14 cellular contexts compared by ENCODE assay signal in genomic region chr3:150080058-150080730, GRCh38.
DNase-seq lines count a peak whose midpoint lies in the region; ATAC-seq and TF ChIP-seq lines count a peak whose summit lies in the region.
"Had no signal": no experiment of that assay in that cellular context is flagged by ENCODE, and none has a peak within 500 bp of the region (broad histone marks: within the 10 kb centered on the region; RNA-seq: fewer than 3 reads in every experiment).

No MANE protein-coding gene starts in this region.

- no peaks in the 10 kb centered on the region for H3K36me3 ChIP-seq in Panc1 (ENCODE audit: control insufficient read depth, insufficient read depth, low read length)
- no peaks in the 10 kb centered on the region for H3K36me3 ChIP-seq in osteoblast (ENCODE audit: insufficient read depth, low read length)
- H3K36me3 ChIP-seq: right lobe of liver had no signal

- H3K4me3 ChIP-seq in AG04450 (ENCODE audit: low read depth, low read length): no peak overlapping the region
- peak overlapping the region; percentile 6 to 7; a peak in 2 of 4 replicates for H3K4me3 ChIP-seq in Panc1 (ENCODE audit: low read depth in 2 of 2, low read length in 2 of 2)
- H3K4me3 ChIP-seq in osteoblast (ENCODE audit: insufficient read depth, low read length): no peak overlapping the region
- H3K4me3 ChIP-seq: right lobe of liver had no signal

- peak overlapping the region; percentile 18 for H3K4me2 ChIP-seq in osteoblast (ENCODE audit: insufficient read depth, low read length)

- peaks cover 48% of the 10 kb centered on the region for H3K4me1 ChIP-seq in Panc1 (ENCODE audit: control insufficient read depth, insufficient read depth, low read length)
- H3K4me1 ChIP-seq in osteoblast (ENCODE audit: insufficient read depth, low read length): peaks cover 51% of the 10 kb centered on the region
- H3K4me1 ChIP-seq: right lobe of liver had no signal

- H3K9me3 ChIP-seq in AG04450 (ENCODE audit: control insufficient read depth, insufficient read depth, low read length) (peaks cover 5% of the 10 kb centered on the region; the same call in 1 of the 2 replicates), Panc1 (ENCODE audit: control insufficient read depth, insufficient read depth, low read depth, low read length) (peaks cover 24% of the 10 kb centered on the region), osteoblast (ENCODE audit: low read depth, low read length) (no peaks in the 10 kb centered on the region)
- H3K9me3 ChIP-seq: right lobe of liver had no signal

- H4K20me1 ChIP-seq in osteoblast (ENCODE audit: insufficient read depth, low read length): no peaks in the 10 kb centered on the region

- in situ Hi-C loops in Panc1 (cut with HindIII; ENCODE audit: low pct_unique_long_range_greater_than_20kb, low sequenced_read_pairs): no loop called here

- H3K79me2 ChIP-seq in osteoblast (ENCODE audit: insufficient read depth, low read length): no peaks in the 10 kb centered on the region

- ATAC-seq in Panc1 (peak; percentile 67), HG03159 (IDR thresholded peaks at IDR 0.05; ENCODE audit: unreplicated experiment) (no peak)
- ATAC-seq: effector memory CD8-positive, alpha-beta T cell; right lobe of liver; stimulated activated naive CD8-positive, alpha-beta T cell treated with anti-CD3 and anti-CD28 coated beads, Interleukin-15, Interleukin-2, amounts not matched to agents 100 U/mL and 50 U/mL, for 24 hours had no signal

- POLR2A ChIA-PET in AG04450 (lab: Yijun Ruan, JAX) (interaction anchor here (1.0 to 2.2 kb wide), 2 partner anchors 26 to 67 kb away, joined by 4 to 6 read pairs; no protein-coding TSS in a partner anchor), Panc1 (lab: Charles Lee) (no interaction called here)

- H3K27ac ChIP-seq in AG04450 (ENCODE audit: low read depth, low read length) (peak overlapping the region; percentile 75), Panc1 (ENCODE audit: low read length) (peak overlapping the region; percentile 80), epithelial cell of prostate (peak overlapping the region; percentile 73), osteoblast (ENCODE audit: low read depth, low read length) (peak overlapping the region; percentile 99)
- H3K27ac ChIP-seq: right lobe of liver had no signal

- TF ChIP-seq CTCF in AG04450 (IDR thresholded peaks at IDR 0.05; ENCODE audit: low read depth, low read length) (no peak), Panc1 (IDR thresholded peaks at IDR 0.05) (no peak), osteoblast (IDR thresholded peaks at IDR 0.05; ENCODE audit: extremely low read depth, low read depth, low read length) (no peak)

- intact Hi-C loops in Panc1 (cut with micrococcal nuclease; ENCODE audit: unreplicated experiment): no loop called here

- CTCF ChIA-PET in AG04450 (lab: Charles Lee) (no interaction called here), Panc1 (lab: Charles Lee) (interaction anchor here (0.6 kb wide), 1 partner anchor 110 kb away, joined by 4 read pairs; no protein-coding TSS in a partner anchor)

- no TSS peak for BruUV-seq in Panc1 (replicated peaks; lab: Mats Ljungman, UMichigan)

- DNase-seq in AG04450 (ENCODE audit: low read depth, low spot score): no peak
- no peak for DNase-seq in Panc1 (ENCODE audit: low read depth, low spot score)
- no peak for DNase-seq in epithelial cell of prostate (ENCODE audit: low read depth, low spot score)
- DNase-seq in osteoblast (ENCODE audit: insufficient read length, low spot score, missing footprints): no peak
- DNase-seq in NCI-H1436 treated with DMSO at 0.1 percent for 48 hours (lab: John Stamatoyannopoulos, UW): no peak
- DNase-seq in COR-L47 (lab: John Stamatoyannopoulos, UW): no peak
- DNase-seq in C1 segment of cervical spinal cord (lab: John Stamatoyannopoulos, UW): no peak
- DNase-seq: activated effector memory CD4-positive, alpha-beta T cell treated with Interleukin-2 at 50 U/mL for 16 hours; effector memory CD8-positive, alpha-beta T cell; kidney glomerular epithelial cell; naive B cell; right lobe of liver; stimulated activated naive CD8-positive, alpha-beta T cell treated with anti-CD3 and anti-CD28 coated beads, Interleukin-15, Interleukin-2, amounts not matched to agents 100 U/mL and 50 U/mL, for 24 hours had no signal

- peak overlapping the region; percentile 82 for H2AFZ ChIP-seq in osteoblast (ENCODE audit: low read length)

- H3K27me3 ChIP-seq in AG04450 (ENCODE audit: control insufficient read depth, insufficient read depth, low read length) (no peaks in the 10 kb centered on the region), Panc1 (ENCODE audit: control insufficient read depth, insufficient read depth, low read length) (no peaks in the 10 kb centered on the region), osteoblast (ENCODE audit: insufficient read depth, low read length) (no peaks in the 10 kb centered on the region)
- H3K27me3 ChIP-seq: right lobe of liver had no signal

Comparison
In these comparisons a context has a peak if more than half of its experiments do, and no peak if none do; other contexts are left out.
1. H3K4me3 ChIP-seq: peak in Panc1 (2 of 2); none in AG04450 (single experiment) and osteoblast (single experiment).
2. Peak in every context shown above with its lines, with median percentiles within 50 percentile points of each other: H3K27ac ChIP-seq.